Comparison of ENCODE assay signal across 22 cellular contexts in genomic region chr19:51318687-51319675, GRCh38. TPM values are rescaled to one million over a fixed set of nuclear protein-coding genes. Genes with fewer than 3 reads are reported as not detected.
DNase-seq lines count a peak whose midpoint lies in the region; ATAC-seq, FAIRE-seq and TF ChIP-seq lines count a peak whose summit lies in the region.
"Had no signal": no experiment of that assay in that cellular context is flagged by ENCODE, and none has a peak within 500 bp of the region (broad histone marks: within the 10 kb centered on the region; RNA-seq: fewer than 3 reads in every experiment).

No MANE protein-coding gene starts in this region.

- H3K27me3 Mint-ChIP-seq in natural killer cell treated with Interleukin-12 subunit alpha and Interleukin-12 subunit beta and Interleukin-15 and Interleukin-18, amount 100 ng/mL, for 72 hours = peaks cover 26 to 39% of the 10 kb centered on the region in 2 donors
- H3K27me3 Mint-ChIP-seq in natural killer cell (ENCODE audit: low read depth in 2 of 2) (peaks cover 20 to 24% of the 10 kb centered on the region in 2 donors), endothelial cell (ENCODE audit: unreplicated experiment) (peaks cover 14% of the 10 kb centered on the region)
- peaks cover 62% of the 10 kb centered on the region for H3K27me3 Mint-ChIP-seq in CD4-positive, alpha-beta T cell

- CTCF ChIA-PET in CD4-positive, alpha-beta T cell (lab: Charles Lee) = no interaction called here

- ATAC-seq in natural killer cell treated with Interleukin-12 subunit alpha and Interleukin-12 subunit beta and Interleukin-15 and Interleukin-18, amount 100 ng/mL, for 72 hours = no peak
- ATAC-seq in natural killer cell = no peak
- ATAC-seq in CD4-positive, alpha-beta T cell (ENCODE audit: poor library complexity) = no peak
- ATAC-seq: activated CD4-positive, alpha-beta T cell treated with anti-CD3 and anti-CD28 coated beads for 36 hours; mucosa of descending colon; sciatic nerve; stimulated activated memory B cell treated with anti-CD40 and anti-IgM and Interleukin-4, amounts not matched to agents 10 μg/mL and 1 μg/mL and 100 μg/mL, for 72 hours had no signal

- H3K9me3 Mint-ChIP-seq in natural killer cell treated with Interleukin-12 subunit alpha and Interleukin-12 subunit beta and Interleukin-15 and Interleukin-18, amount 100 ng/mL, for 72 hours = no peaks in the 10 kb centered on the region
- peaks cover 0 to 2% of the 10 kb centered on the region in 2 donors for H3K9me3 Mint-ChIP-seq in natural killer cell
- peaks cover 4% of the 10 kb centered on the region for H3K9me3 Mint-ChIP-seq in endothelial cell (ENCODE audit: unreplicated experiment)
- H3K9me3 Mint-ChIP-seq in CD4-positive, alpha-beta T cell = peaks cover 8% of the 10 kb centered on the region

- H3K4me1 Mint-ChIP-seq in natural killer cell treated with Interleukin-12 subunit alpha and Interleukin-12 subunit beta and Interleukin-15 and Interleukin-18, amount 100 ng/mL, for 72 hours (ENCODE audit: low read depth in 2 of 2) = peaks cover 2 to 4% of the 10 kb centered on the region in 2 donors
- no peaks in the 10 kb centered on the region for H3K4me1 Mint-ChIP-seq in natural killer cell
- peaks cover 4% of the 10 kb centered on the region for H3K4me1 Mint-ChIP-seq in endothelial cell (ENCODE audit: unreplicated experiment)
- H3K4me1 Mint-ChIP-seq in CD4-positive, alpha-beta T cell (ENCODE audit: low read depth) = no peaks in the 10 kb centered on the region
- H3K4me1 Mint-ChIP-seq: activated CD4-positive, alpha-beta T cell treated with anti-CD3 and anti-CD28 coated beads for 36 hours had no signal

- POLR2A ChIA-PET in CD4-positive, alpha-beta T cell (lab: Charles Lee) = no interaction called here

- H3K36me3 Mint-ChIP-seq in natural killer cell treated with Interleukin-12 subunit alpha and Interleukin-12 subunit beta and Interleukin-15 and Interleukin-18, amount 100 ng/mL, for 72 hours = no peaks in the 10 kb centered on the region
- H3K36me3 Mint-ChIP-seq in natural killer cell (no peaks in the 10 kb centered on the region), endothelial cell (ENCODE audit: low read depth, unreplicated experiment) (peaks cover 36% of the 10 kb centered on the region)
- H3K36me3 Mint-ChIP-seq in CD4-positive, alpha-beta T cell (ENCODE audit: low read depth) = no peaks in the 10 kb centered on the region
- H3K36me3 Mint-ChIP-seq: stimulated activated memory B cell treated with anti-CD40 and anti-IgM and Interleukin-4, amounts not matched to agents 10 μg/mL and 1 μg/mL and 100 μg/mL, for 72 hours had no signal

- TF ChIP-seq CTCF in natural killer cell (IDR thresholded peaks at IDR 0.05) (no peak), endothelial cell (IDR thresholded peaks at IDR 0.05; ENCODE audit: unreplicated experiment) (no peak)
- no peak for TF ChIP-seq CTCF in CD4-positive, alpha-beta T cell (IDR thresholded peaks at IDR 0.05)

- peak; percentile 45 for DNase-seq in natural killer cell treated with Interleukin-12 subunit alpha and Interleukin-12 subunit beta and Interleukin-15 and Interleukin-18, amount 100 ng/mL, for 72 hours (ENCODE audit: low spot score)
- DNase-seq in natural killer cell (no peak), endothelial cell (ENCODE audit: low spot score) (no peak), urothelium cell line (ENCODE audit: low spot score) (no peak)
- DNase-seq in effector CD8-positive, alpha-beta T cell (lab: John Stamatoyannopoulos, UW) = no peak
- no peak for DNase-seq in CD4-positive, alpha-beta T cell
- DNase-seq: activated CD4-positive, alpha-beta T cell treated with anti-CD3 and anti-CD28 coated beads for 36 hours; activated naive CD4-positive, alpha-beta T cell treated with anti-CD3 and anti-CD28 coated beads, Interleukin-2, amount 50 U/mL, for 16 hours; anterior cingulate cortex; foreskin melanocyte; IMR-90; MG63; mucosa of descending colon; NCI-H748 treated with DMSO at 0.1 percent for 48 hours; occipital lobe; OCI-M1; SHP77; testis had no signal

- H3K27ac ChIP-seq in CD4-positive, alpha-beta T cell (ENCODE audit: low read depth, low read length) = no peak overlapping the region
- H3K27ac ChIP-seq: hepatocyte, testis had no signal

- H3K9me3 ChIP-seq in CD4-positive, alpha-beta T cell (ENCODE audit: control insufficient read depth, low read length) = no peaks in the 10 kb centered on the region
- H3K9me3 ChIP-seq: MG63, mucosa of descending colon, testis had no signal

- no peak overlapping the region for H3K4me3 Mint-ChIP-seq in natural killer cell treated with Interleukin-12 subunit alpha and Interleukin-12 subunit beta and Interleukin-15 and Interleukin-18, amount 100 ng/mL, for 72 hours
- H3K4me3 Mint-ChIP-seq in natural killer cell (no peak overlapping the region), endothelial cell (ENCODE audit: unreplicated experiment) (peak overlapping the region; percentile 31)
- H3K4me3 Mint-ChIP-seq in CD4-positive, alpha-beta T cell = no peak overlapping the region
- H3K4me3 Mint-ChIP-seq: activated CD4-positive, alpha-beta T cell treated with anti-CD3 and anti-CD28 coated beads for 36 hours; stimulated activated memory B cell treated with anti-CD40 and anti-IgM and Interleukin-4, amounts not matched to agents 10 μg/mL and 1 μg/mL and 100 μg/mL, for 72 hours had no signal

- peaks cover 6% of the 10 kb centered on the region for H3K27me3 ChIP-seq in CD4-positive, alpha-beta T cell (ENCODE audit: control insufficient read depth, insufficient read depth, low read length)
- H3K27me3 ChIP-seq: hepatocyte, testis had no signal

- H3K27ac Mint-ChIP-seq in natural killer cell treated with Interleukin-12 subunit alpha and Interleukin-12 subunit beta and Interleukin-15 and Interleukin-18, amount 100 ng/mL, for 72 hours = no peak overlapping the region
- H3K27ac Mint-ChIP-seq in natural killer cell = no peak overlapping the region
- H3K27ac Mint-ChIP-seq in endothelial cell (ENCODE audit: unreplicated experiment) = no peak overlapping the region
- no peak overlapping the region for H3K27ac Mint-ChIP-seq in CD4-positive, alpha-beta T cell
- H3K27ac Mint-ChIP-seq: activated CD4-positive, alpha-beta T cell treated with anti-CD3 and anti-CD28 coated beads for 36 hours; stimulated activated memory B cell treated with anti-CD40 and anti-IgM and Interleukin-4, amounts not matched to agents 10 μg/mL and 1 μg/mL and 100 μg/mL, for 72 hours had no signal

- intact Hi-C loops in natural killer cell (cut with micrococcal nuclease) = no loop called here
- intact Hi-C loops in CD4-positive, alpha-beta T cell (cut with DNase I, micrococcal nuclease) = no loop called here

- FAIRE-seq in urothelium cell line (lab: Jason Lieb, UNC) = peak; percentile 81
- FAIRE-seq: D721Med had no signal

RNA-seq across cellular contexts. Expression of gene IGLON5, which starts 7.5 kb away (rescaled TPM):
- total RNA-seq in natural killer cell treated with Interleukin-12 subunit alpha and Interleukin-12 subunit beta and Interleukin-15 and Interleukin-18, amount 100 ng/mL, for 72 hours = under 1 TPM in 1 of 2 donors, not detected in 1; 0.59 TPM
- not detected for total RNA-seq in natural killer cell
- total RNA-seq in endothelial cell (ENCODE audit: unreplicated experiment) = 114 TPM
- total RNA-seq in CD4-positive, alpha-beta T cell = not detected
- total RNA-seq: IMR-90, sciatic nerve had no signal

RNA-seq across cellular contexts. Expression of gene VSIG10L, which starts 23.0 kb away (rescaled TPM):
- 1 to 10 TPM; 1.0 to 2.0 TPM for total RNA-seq in natural killer cell treated with Interleukin-12 subunit alpha and Interleukin-12 subunit beta and Interleukin-15 and Interleukin-18, amount 100 ng/mL, for 72 hours
- total RNA-seq in natural killer cell = under 1 TPM in 2 of 3 donors, not detected in 1; 0.52 to 0.68 TPM
- 5.9 TPM for total RNA-seq in endothelial cell (ENCODE audit: unreplicated experiment)
- total RNA-seq in CD4-positive, alpha-beta T cell = under 1 TPM; 0.11 to 0.14 TPM

RNA-seq across cellular contexts. Expression of gene ETFB, which starts 47.2 kb away (rescaled TPM):
- 10 to 100 TPM; 41.1 to 83.8 TPM for total RNA-seq in natural killer cell treated with Interleukin-12 subunit alpha and Interleukin-12 subunit beta and Interleukin-15 and Interleukin-18, amount 100 ng/mL, for 72 hours
- total RNA-seq in natural killer cell = 10 to 100 TPM; 44.9 to 60.1 (median 55.0) TPM
- 55.1 TPM for total RNA-seq in endothelial cell (ENCODE audit: unreplicated experiment)
- total RNA-seq in CD4-positive, alpha-beta T cell = 10 to 100 TPM; 29.7 to 30.1 TPM

RNA-seq across cellular contexts. Expression of gene CLDND2, which starts 49.8 kb away (rescaled TPM):
- total RNA-seq in natural killer cell treated with Interleukin-12 subunit alpha and Interleukin-12 subunit beta and Interleukin-15 and Interleukin-18, amount 100 ng/mL, for 72 hours = 10 to 100 TPM; 49.6 to 74.3 TPM
- 10 to 100 TPM; 72.8 to 83.2 (median 75.3) TPM for total RNA-seq in natural killer cell
- total RNA-seq in endothelial cell (ENCODE audit: unreplicated experiment) = not detected
- total RNA-seq in CD4-positive, alpha-beta T cell = under 1 TPM; 0.60 to 0.84 TPM
- total RNA-seq: IMR-90, occipital lobe had no signal

RNA-seq across cellular contexts. Expression of gene NKG7, which starts 53.5 kb away (rescaled TPM):
- total RNA-seq in natural killer cell treated with Interleukin-12 subunit alpha and Interleukin-12 subunit beta and Interleukin-15 and Interleukin-18, amount 100 ng/mL, for 72 hours = 1,000 to 10,000 TPM; 1,196 to 2,045 TPM
- total RNA-seq in natural killer cell (1,000 to 10,000 TPM; 2,907 to 3,894 (median 3,151) TPM), endothelial cell (ENCODE audit: unreplicated experiment) (not detected)
- 1 to 10 TPM; 6.2 to 7.2 TPM for total RNA-seq in CD4-positive, alpha-beta T cell
- total RNA-seq: hepatocyte, IMR-90, occipital lobe had no signal

Comparison
In these comparisons a context has a peak if more than half of its experiments do, and no peak if none do; other contexts are left out.
1. RNA of gene IGLON5, which starts 7.5 kb away (total RNA-seq): 114 TPM in endothelial cell (single experiment); 0.59 TPM in natural killer cell treated with Interleukin-12 subunit alpha and Interleukin-12 subunit beta and Interleukin-15 and Interleukin-18, amount 100 ng/mL, for 72 hours, not detected in natural killer cell and not detected in CD4-positive, alpha-beta T cell; every median in the first group is over 10 times any median in the second.